In the genomic region with DNA sequence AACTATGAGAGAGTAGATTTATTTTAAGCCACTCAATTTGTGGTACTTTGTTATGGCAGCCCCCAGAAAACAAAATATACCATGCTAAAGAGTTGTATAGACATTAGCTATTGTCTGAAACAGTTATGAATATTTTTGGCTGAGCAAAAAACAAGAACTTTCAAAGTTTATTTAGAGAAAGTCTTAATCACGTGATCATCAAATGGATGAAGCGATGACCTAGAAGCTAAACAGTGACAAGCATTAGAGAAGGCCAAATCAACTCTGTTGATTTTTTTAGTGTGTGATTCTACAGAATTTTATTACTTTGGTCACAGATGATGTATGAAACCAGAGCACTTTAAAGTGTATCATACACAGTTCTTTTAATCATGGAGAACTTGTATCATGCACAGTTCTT, we compare ENCODE assay signal across 6 cellular contexts.
"Had no signal": no experiment of that assay in that cellular context is flagged by ENCODE, and none has a peak within 500 bp of the region (broad histone marks: within the 10 kb centered on the region; RNA-seq: fewer than 3 reads in every experiment).

No MANE protein-coding gene starts in this region.

- H3K4me2 ChIP-seq: KMS-11 had no signal

- H3K27ac ChIP-seq: HL-60, KMS-11 had no signal

- DNase-seq: IMR-90, KBM-7, KG1 had no signal

- FAIRE-seq: HTR-8/SVneo had no signal

- H3K9ac ChIP-seq: KMS-11 had no signal
